22 cellular contexts compared by ENCODE assay signal in genomic region chr3:127475364-127475763, GRCh38.
A peak's percentile ranks its signal among the peaks of the same experiment; 100 is the strongest.
DNase-seq lines count a peak whose midpoint lies in the region; ATAC-seq and TF ChIP-seq lines count a peak whose summit lies in the region.
"Had no signal": no experiment of that assay in that cellular context is flagged by ENCODE, and none has a peak within 500 bp of the region (broad histone marks: within the 10 kb centered on the region; RNA-seq: fewer than 3 reads in every experiment).

No MANE protein-coding gene starts in this region.

- DNase-seq in lower lobe of right lung (peak; percentile 49), SHP77 (lab: John Stamatoyannopoulos, UW) (no peak), occipital lobe (lab: John Stamatoyannopoulos, UW) (no peak)
- DNase-seq: 8988T; ACHN; C1 segment of cervical spinal cord; Caco-2; Calu3; CD4-positive, alpha-beta T cell; CD8-positive, alpha-beta T cell; DMS 273 treated with DMSO at 0.1 percent for 48 hours; DMS153; DMS53; DMS79; DND-41; EL; GDM1 had no signal

- H3K27me3 ChIP-seq in lower lobe of right lung (ENCODE audit: low read depth), result no peaks in the 10 kb centered on the region
- H3K27me3 ChIP-seq: BE2C, BLaER1 had no signal

- CTCF ChIA-PET in HEK293 (lab: Yijun Ruan, JAX), result interaction anchor here (0.5 kb wide), 1 partner anchor 1087 kb away, joined by 3 read pairs; no protein-coding TSS in a partner anchor

- H3K9me3 ChIP-seq in HEK293 (ENCODE audit: control insufficient read depth, insufficient read depth, low read depth, low read length), result no peaks in the 10 kb centered on the region
- H3K9me3 ChIP-seq in lower lobe of right lung, result no peaks in the 10 kb centered on the region
- H3K9me3 ChIP-seq: BE2C, BLaER1, Caco-2 had no signal

- TF ChIP-seq CTCF in HEK293 (tag by site-specific recombination; IDR thresholded peaks at IDR 0.05), result no peak
- TF ChIP-seq CTCF in lower lobe of right lung (IDR thresholded peaks at IDR 0.05), result no peak

- POLR2A ChIA-PET in HEK293 (lab: Yijun Ruan, JAX), result no interaction called here

- H3K4me3 ChIP-seq in HEK293 (ENCODE audit: low read depth, low read length) (no peak overlapping the region), lower lobe of right lung (no peak overlapping the region)
- H3K4me3 ChIP-seq: BLaER1, GM12878 had no signal

- H3K36me3 ChIP-seq in HEK293 (ENCODE audit: control insufficient read depth in 2 of 2, insufficient read depth in 1 of 2, low read length in 2 of 2), result no peaks in the 10 kb centered on the region
- no peaks in the 10 kb centered on the region for H3K36me3 ChIP-seq in lower lobe of right lung
- H3K36me3 ChIP-seq: BE2C, BLaER1 had no signal

- intact Hi-C loops in lower lobe of right lung (cut with DNase I), result no loop called here

- H3K27ac ChIP-seq in HEK293 (ENCODE audit: extremely low read depth, low read depth, low read length) (no peak overlapping the region), lower lobe of right lung (no peak overlapping the region)
- H3K27ac ChIP-seq: BLaER1 had no signal

- ATAC-seq in lower lobe of right lung (no peak), esophagus mucosa (no peak)
- ATAC-seq: CD8-positive, alpha-beta T cell had no signal

- no peaks in the 10 kb centered on the region for H3K4me1 ChIP-seq in HEK293 (ENCODE audit: control insufficient read depth, insufficient read depth, low read length)
- H3K4me1 ChIP-seq in lower lobe of right lung, result peaks cover 8% of the 10 kb centered on the region

TF ChIP-seq in HEK293, 187 proteins besides CTCF, POLR2A, EP300 and RAD21:
- peak; percentile 37; the same call in 1 of the 2 replicates for TF ChIP-seq ZFHX2 (tag by site-specific recombination; conservative IDR thresholded peaks at IDR 0.05)
- TF ChIP-seq EGR2 (tag by site-specific recombination; IDR thresholded peaks at IDR 0.05; ENCODE audit: low read depth), result peak; percentile 48; the same call in 1 of the 2 replicates
- TF ChIP-seq, protein P1, sequence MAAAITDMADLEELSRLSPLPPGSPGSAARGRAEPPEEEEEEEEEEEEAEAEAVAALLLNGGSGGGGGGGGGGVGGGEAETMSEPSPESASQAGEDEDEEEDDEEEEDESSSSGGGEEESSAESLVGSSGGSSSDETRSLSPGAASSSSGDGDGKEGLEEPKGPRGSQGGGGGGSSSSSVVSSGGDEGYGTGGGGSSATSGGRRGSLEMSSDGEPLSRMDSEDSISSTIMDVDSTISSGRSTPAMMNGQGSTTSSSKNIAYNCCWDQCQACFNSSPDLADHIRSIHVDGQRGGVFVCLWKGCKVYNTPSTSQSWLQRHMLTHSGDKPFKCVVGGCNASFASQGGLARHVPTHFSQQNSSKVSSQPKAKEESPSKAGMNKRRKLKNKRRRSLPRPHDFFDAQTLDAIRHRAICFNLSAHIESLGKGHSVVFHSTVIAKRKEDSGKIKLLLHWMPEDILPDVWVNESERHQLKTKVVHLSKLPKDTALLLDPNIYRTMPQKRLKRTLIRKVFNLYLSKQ (tag by site-specific recombination; IDR thresholded peaks at IDR 0.05; ENCODE audit: borderline replicate concordance), result no peak
- no peak for TF ChIP-seq ZSCAN18 (tag by site-specific recombination; IDR thresholded peaks at IDR 0.05)
- TF ChIP-seq ZNF211 (tag by site-specific recombination; IDR thresholded peaks at IDR 0.05; ENCODE audit: low read depth), result no peak
- no peak for TF ChIP-seq ZNF792 (tag by site-specific recombination; IDR thresholded peaks at IDR 0.05)
